ENCODE assay signal across 18 cellular contexts in genomic region chr1:47330212-47330611, GRCh38. TPM values are rescaled to one million over a fixed set of nuclear protein-coding genes. Genes with fewer than 3 reads are reported as not detected.
A peak's percentile ranks its signal among the peaks of the same experiment; 100 is the strongest.
DNase-seq lines count a peak whose midpoint lies in the region; ATAC-seq and TF ChIP-seq lines count a peak whose summit lies in the region.
"Had no signal": no experiment of that assay in that cellular context is flagged by ENCODE, and none has a peak within 500 bp of the region (broad histone marks: within the 10 kb centered on the region; RNA-seq: fewer than 3 reads in every experiment).

No MANE protein-coding gene starts in this region.

- H3K4me1 ChIP-seq in adipocyte (ENCODE audit: control insufficient read depth, insufficient read depth, low read length), result peaks cover 38% of the 10 kb centered on the region
- peaks cover 15% of the 10 kb centered on the region for H3K4me1 ChIP-seq in hepatocyte (ENCODE audit: insufficient read depth)
- peaks cover 28% of the 10 kb centered on the region for H3K4me1 ChIP-seq in suprapubic skin
- peaks cover 6 to 28% (median 13%) of the 10 kb centered on the region in 3 donors for H3K4me1 ChIP-seq in gastroesophageal sphincter
- H3K4me1 ChIP-seq in colonic mucosa, result peaks cover 10% of the 10 kb centered on the region

- peaks cover 17% of the 10 kb centered on the region for H3K79me2 ChIP-seq in hepatocyte

- H3K4me3 Mint-ChIP-seq in activated T-helper 17 cell treated with anti-CD3 and anti-CD28 coated beads, Interleukin-2, amount 50 U/mL, for 72 hours, result no peak overlapping the region
- H3K4me3 Mint-ChIP-seq: CD4-positive, alpha-beta memory T cell; GM23338; H9 had no signal

- intact Hi-C loops in colonic mucosa (cut with DNase I), result loop anchor here (5.0 kb wide), 1 partner anchor 138 kb away; the partner anchor contains the start of gene PDZK1IP1

- H3K9me2 ChIP-seq in hepatocyte (replicated peaks; ENCODE audit: insufficient read depth), result no peaks in the 10 kb centered on the region

- H3K27ac Mint-ChIP-seq in activated T-helper 17 cell treated with anti-CD3 and anti-CD28 coated beads, Interleukin-2, amount 50 U/mL, for 72 hours, result peak overlapping the region; percentile 12
- H3K27ac Mint-ChIP-seq: CD4-positive, alpha-beta memory T cell; GM23338; H9 had no signal

- H3K36me3 ChIP-seq in adipocyte (ENCODE audit: control insufficient read depth, insufficient read depth, low read length, severe bottlenecking), result no peaks in the 10 kb centered on the region
- H3K36me3 ChIP-seq in hepatocyte (replicated peaks; ENCODE audit: insufficient read depth, low read depth), result no peaks in the 10 kb centered on the region
- H3K36me3 ChIP-seq in suprapubic skin, result no peaks in the 10 kb centered on the region
- H3K36me3 ChIP-seq in gastroesophageal sphincter, result no peaks in the 10 kb centered on the region
- no peaks in the 10 kb centered on the region for H3K36me3 ChIP-seq in colonic mucosa

- no peak for TF ChIP-seq EP300 in suprapubic skin (IDR thresholded peaks at IDR 0.05)
- TF ChIP-seq EP300 in gastroesophageal sphincter (IDR thresholded peaks at IDR 0.05), result no peak

- TF ChIP-seq CTCF in hepatocyte (IDR thresholded peaks at IDR 0.05; ENCODE audit: poor library complexity) (no peak), suprapubic skin (IDR thresholded peaks at IDR 0.05) (no peak), gastroesophageal sphincter (IDR thresholded peaks at IDR 0.05) (no peak), colonic mucosa (IDR thresholded peaks at IDR 0.05) (no peak)

- H3K27me3 ChIP-seq in adipocyte (replicated peaks; ENCODE audit: control insufficient read depth, insufficient read depth, low read length), result no peaks in the 10 kb centered on the region
- H3K27me3 ChIP-seq in hepatocyte, result no peaks in the 10 kb centered on the region
- H3K27me3 ChIP-seq in suprapubic skin, result no peaks in the 10 kb centered on the region
- no peaks in the 10 kb centered on the region for H3K27me3 ChIP-seq in gastroesophageal sphincter
- H3K27me3 ChIP-seq in colonic mucosa, result no peaks in the 10 kb centered on the region

- peak overlapping the region; percentile 73 for H3K9ac ChIP-seq in adipocyte (ENCODE audit: low read length)
- no peak overlapping the region for H3K9ac ChIP-seq in colonic mucosa (ENCODE audit: low read depth in 2 of 2, low read length in 2 of 2)

- no peaks in the 10 kb centered on the region for H3K4me1 Mint-ChIP-seq in activated T-helper 17 cell treated with anti-CD3 and anti-CD28 coated beads, Interleukin-2, amount 50 U/mL, for 72 hours

- H4K20me1 ChIP-seq in hepatocyte (ENCODE audit: insufficient read depth, poor library complexity, severe bottlenecking), result no peaks in the 10 kb centered on the region

- DNase-seq in adipocyte (ENCODE audit: low read depth), result no peak
- DNase-seq in hepatocyte (ENCODE audit: low spot score), result peak; percentile 28
- DNase-seq in suprapubic skin (ENCODE audit: low spot score in 2 of 2), result no peak
- DNase-seq in D341Med (ENCODE audit: low spot score), result no peak
- no peak for DNase-seq in colonic mucosa
- DNase-seq: C1 segment of cervical spinal cord; Calu3; CD4-positive, alpha-beta memory T cell; COR-L47; DMS79; EL; GDM1; H9 had no signal

- no peaks in the 10 kb centered on the region for H3K27me3 Mint-ChIP-seq in activated T-helper 17 cell treated with anti-CD3 and anti-CD28 coated beads, Interleukin-2, amount 50 U/mL, for 72 hours
- H3K27me3 Mint-ChIP-seq: CD4-positive, alpha-beta memory T cell had no signal

- no peak for TF ChIP-seq POLR2A in suprapubic skin (IDR thresholded peaks at IDR 0.05)
- TF ChIP-seq POLR2A in gastroesophageal sphincter (IDR thresholded peaks at IDR 0.05), result no peak

- H3K4me3 ChIP-seq in adipocyte (ENCODE audit: low read length) (peak overlapping the region; percentile 26), hepatocyte (no peak overlapping the region), suprapubic skin (no peak overlapping the region), gastroesophageal sphincter (no peak overlapping the region), colonic mucosa (no peak overlapping the region)
- H3K4me3 ChIP-seq: GM12878, GM23338 had no signal

- H3K27ac ChIP-seq in hepatocyte, result peak overlapping the region; percentile 84
- H3K27ac ChIP-seq in suprapubic skin, result peak overlapping the region; percentile 39
- H3K27ac ChIP-seq in gastroesophageal sphincter, result no peak overlapping the region
- H3K27ac ChIP-seq in colonic mucosa, result no peak overlapping the region

- H2AFZ ChIP-seq in hepatocyte, result no peak overlapping the region
- H2AFZ ChIP-seq: GM23338 had no signal

- 100% methylated on average over 1 of the region's 1 CpG for WGBS in hepatocyte (ENCODE audit: low lambda C conversion rate, missing lambda C conversion rate)
- 84% methylated on average over 1 of the region's 1 CpG for WGBS in suprapubic skin
- 70 to 100% methylated on average over 1 of the region's 1 CpG for WGBS in gastroesophageal sphincter (ENCODE audit: low coverage in 1 of 2), 2 donors

- H3K9me3 ChIP-seq in adipocyte (ENCODE audit: control insufficient read depth, low read length), result no peaks in the 10 kb centered on the region
- no peaks in the 10 kb centered on the region for H3K9me3 ChIP-seq in hepatocyte (ENCODE audit: low read depth)
- no peaks in the 10 kb centered on the region for H3K9me3 ChIP-seq in suprapubic skin
- H3K9me3 ChIP-seq in gastroesophageal sphincter, result no peaks in the 10 kb centered on the region
- H3K9me3 ChIP-seq in colonic mucosa, result no peaks in the 10 kb centered on the region

- ATAC-seq in activated T-helper 17 cell treated with anti-CD3 and anti-CD28 coated beads, Interleukin-2, amount 50 U/mL, for 72 hours (replicated peaks), result no peak
- no peak for ATAC-seq in gastroesophageal sphincter
- ATAC-seq: GM12878, GM23338, HCT116 had no signal

- no peak overlapping the region for H3K4me2 ChIP-seq in hepatocyte
- H3K4me2 ChIP-seq: GM23338 had no signal

- no peaks in the 10 kb centered on the region for H3K9me3 Mint-ChIP-seq in activated T-helper 17 cell treated with anti-CD3 and anti-CD28 coated beads, Interleukin-2, amount 50 U/mL, for 72 hours
- H3K9me3 Mint-ChIP-seq: CD4-positive, alpha-beta memory T cell; GM23338; H9 had no signal

- peaks cover 10% of the 10 kb centered on the region for H3K36me3 Mint-ChIP-seq in activated T-helper 17 cell treated with anti-CD3 and anti-CD28 coated beads, Interleukin-2, amount 50 U/mL, for 72 hours (ENCODE audit: low read depth)

RNA-seq across cellular contexts. Expression of gene CMPK1, which starts 3.4 kb away (rescaled TPM):
- total RNA-seq in activated T-helper 17 cell treated with anti-CD3 and anti-CD28 coated beads, Interleukin-2, amount 50 U/mL, for 72 hours, result 100 to 1,000 TPM in 1 of 2 donors, 10 to 100 TPM in 1; 95.3 to 124 TPM
- 182 and 206 TPM in 2 replicates for total RNA-seq in hepatocyte
- 113 and 114 TPM in 2 replicates for polyA plus RNA-seq in hepatocyte
- total RNA-seq in suprapubic skin, result 10 to 100 TPM; 69.4 to 94.4 (median 81.6) TPM
- total RNA-seq in gastroesophageal sphincter, result 100 to 1,000 TPM; 106 to 164 (median 115) TPM
- 100 to 1,000 TPM; 172 to 254 TPM for total RNA-seq in colonic mucosa

RNA-seq across cellular contexts. Expression of gene STIL, which starts 16.3 kb away (rescaled TPM):
- 10 to 100 TPM; 31.7 to 33.0 TPM for total RNA-seq in activated T-helper 17 cell treated with anti-CD3 and anti-CD28 coated beads, Interleukin-2, amount 50 U/mL, for 72 hours
- total RNA-seq in hepatocyte (6.1 and 9.0 TPM in 2 replicates), suprapubic skin (1 to 10 TPM; 2.8 to 4.2 (median 4.0) TPM), gastroesophageal sphincter (1 to 10 TPM in 1 of 4 donors, under 1 TPM in 3; 0.40 to 2.5 (median 0.83) TPM), colonic mucosa (10 to 100 TPM in 1 of 2 donors, 1 to 10 TPM in 1; 9.6 to 22.0 TPM)
- 2.5 and 3.8 TPM in 2 replicates for polyA plus RNA-seq in hepatocyte

Comparison
In these comparisons a context has a peak if more than half of its experiments do, and no peak if none do; other contexts are left out.
1. H3K27ac ChIP-seq: peak in hepatocyte (single experiment) and suprapubic skin (single experiment); none in gastroesophageal sphincter (0 of 4) and colonic mucosa (single experiment).